9 cellular contexts compared by ENCODE assay signal in the genomic region with DNA sequence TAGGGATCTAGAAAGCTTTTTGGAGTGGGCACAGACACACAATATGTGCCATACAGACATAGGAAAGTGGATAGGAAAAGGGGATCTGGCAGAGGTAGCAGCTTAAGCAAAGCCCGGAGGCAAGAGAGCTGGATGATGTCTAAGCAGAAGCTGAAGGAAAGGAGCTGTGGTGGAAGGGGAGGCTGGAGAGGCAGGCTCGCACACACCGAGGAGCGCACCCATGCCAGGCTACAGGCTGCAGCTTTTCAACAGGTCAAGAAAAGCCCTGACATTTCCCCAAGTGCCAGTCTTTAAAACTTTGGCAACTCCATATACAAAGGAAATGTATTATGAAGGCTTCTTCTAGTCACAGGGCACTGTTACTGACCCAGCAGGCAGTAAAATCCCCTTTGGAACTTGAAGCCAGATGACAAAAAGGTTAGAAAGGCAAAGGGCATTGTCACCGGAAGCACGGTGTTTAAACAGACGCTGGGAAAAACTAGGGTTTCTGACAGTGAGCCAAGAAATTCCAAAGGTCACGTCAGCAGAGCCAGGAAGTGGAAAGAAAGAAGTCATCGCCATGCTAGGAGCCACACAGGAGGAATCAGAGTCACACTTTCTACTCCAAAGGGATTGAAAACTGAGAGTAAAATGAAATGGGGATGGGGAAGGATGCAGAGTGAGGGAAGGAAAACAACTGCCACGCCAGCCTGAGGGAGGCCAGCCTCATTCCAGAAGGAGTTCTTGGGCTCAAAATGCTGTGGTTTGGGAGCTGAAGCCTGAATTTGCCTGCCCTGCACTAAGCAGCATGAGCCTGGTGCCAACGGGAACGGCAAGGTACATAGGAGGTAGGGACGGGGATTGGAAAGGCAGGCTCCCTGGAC.
DNase-seq lines count a peak whose midpoint lies in the region; ATAC-seq, FAIRE-seq and TF ChIP-seq lines count a peak whose summit lies in the region.
"Had no signal": no experiment of that assay in that cellular context is flagged by ENCODE, and none has a peak within 500 bp of the region (broad histone marks: within the 10 kb centered on the region; RNA-seq: fewer than 3 reads in every experiment).

No MANE protein-coding gene starts in this region.

- H3K9me3 ChIP-seq in A549, result no peaks in the 10 kb centered on the region

- WGBS in A549 (ENCODE audit: missing lambda C conversion rate), result 4% methylated on average over 13 of the region's 13 CpGs
- 40 to 48% methylated on average over 13 of the region's 13 CpGs for WGBS in lower leg skin, 2 donors

- peak; percentile 43 to 88 for DNase-seq in A549 (ENCODE audit: low read depth in 1 of 2, low spot score in 1 of 2)
- peak; percentile 94 for DNase-seq in LoVo (ENCODE audit: low spot score)
- DNase-seq in dorsolateral prefrontal cortex, result no peak
- DNase-seq in mucosa of gallbladder (ENCODE audit: low spot score), result peak; percentile 80
- DNase-seq in OCI-M2 (lab: John Stamatoyannopoulos, UW; ENCODE audit: unreplicated experiment), result no peak
- no peak for DNase-seq in lower leg skin (ENCODE audit: low spot score in 2 of 2)
- DNase-seq: midbrain had no signal

- intact Hi-C loops in dorsolateral prefrontal cortex (cut with DNase I), result no loop called here
- intact Hi-C loops in lower leg skin (cut with DNase I; ENCODE audit: low total_unique reads), result no loop called here

- TF ChIP-seq EP300 in A549 (IDR thresholded peaks at IDR 0.05), result peak in 1 of 2 experiments; percentile 49; a peak in 1 of 5 replicates

- H3K27ac ChIP-seq in A549 (peak overlapping the region; percentile 78 to 91), dorsolateral prefrontal cortex (peak overlapping the region in 40 of 59 donors; percentile 2 to 86 (median 50))

- H3K4me3 ChIP-seq in A549 (peak overlapping the region; percentile 11; the same call in 1 of the 3 replicates), dorsolateral prefrontal cortex (no peak overlapping the region), lower leg skin (ENCODE audit: low read depth, poor library complexity, severe bottlenecking) (no peak overlapping the region)

- no peaks in the 10 kb centered on the region for H3K27me3 ChIP-seq in dorsolateral prefrontal cortex

- no peak for FAIRE-seq in A549 (lab: Jason Lieb, UNC)

- ATAC-seq in A549, result peak; percentile 95 to 97
- no peak for ATAC-seq in HG02970 (IDR thresholded peaks at IDR 0.05; ENCODE audit: low FRiP score, unreplicated experiment)
- no peak for ATAC-seq in GM18505 (IDR thresholded peaks at IDR 0.05; ENCODE audit: unreplicated experiment)

- H3K4me1 ChIP-seq in A549, result peaks cover 18% of the 10 kb centered on the region

- TF ChIP-seq CTCF in A549 (IDR thresholded peaks at IDR 0.05), result no peak
- TF ChIP-seq CTCF in dorsolateral prefrontal cortex (IDR thresholded peaks at IDR 0.05 in 54 of 56, conservative IDR thresholded peaks at IDR 0.05 in 2 of 56; ENCODE audit: low read depth in 1 of 56, partially characterized antibody in 56 of 56), result no peak
- TF ChIP-seq CTCF in lower leg skin (IDR thresholded peaks at IDR 0.05), result no peak

- CTCF ChIA-PET in A549 (lab: Yijun Ruan, JAX), result interaction anchor here (1.1 kb wide), 1 partner anchor 214 kb away, joined by 3 read pairs; no protein-coding TSS in a partner anchor

- H3K4me2 ChIP-seq in A549, result peak overlapping the region; percentile 79

- TF ChIP-seq RAD21 in A549 (conservative IDR thresholded peaks at IDR 0.05 in 1 of 2, IDR thresholded peaks at IDR 0.05 in 1 of 2), result 0 out of 5 replicates have a peak, but pooled peaks of 1 of the 2 experiments have one; percentile 10

- TF ChIP-seq POLR2A in A549 (IDR thresholded peaks at IDR 0.05; ENCODE audit: low read length) (no peak), GM18505 (IDR thresholded peaks at IDR 0.05; ENCODE audit: borderline replicate concordance, extremely low read depth, insufficient read depth, insufficient read length) (no peak), lower leg skin (IDR thresholded peaks at IDR 0.05) (no peak)

- POLR2A ChIA-PET in A549 (lab: Yijun Ruan, JAX), result interaction anchor here (1.2 kb wide), 1 partner anchor 11 kb away, joined by 3 read pairs; no protein-coding TSS in a partner anchor

TF ChIP-seq in A549, 52 proteins besides CTCF, POLR2A, EP300 and RAD21:
- TF ChIP-seq NPAS2 (CRISPR knock-in tag; IDR thresholded peaks at IDR 0.05; ENCODE audit: borderline replicate concordance), result no peak
- TF ChIP-seq, protein P1, sequence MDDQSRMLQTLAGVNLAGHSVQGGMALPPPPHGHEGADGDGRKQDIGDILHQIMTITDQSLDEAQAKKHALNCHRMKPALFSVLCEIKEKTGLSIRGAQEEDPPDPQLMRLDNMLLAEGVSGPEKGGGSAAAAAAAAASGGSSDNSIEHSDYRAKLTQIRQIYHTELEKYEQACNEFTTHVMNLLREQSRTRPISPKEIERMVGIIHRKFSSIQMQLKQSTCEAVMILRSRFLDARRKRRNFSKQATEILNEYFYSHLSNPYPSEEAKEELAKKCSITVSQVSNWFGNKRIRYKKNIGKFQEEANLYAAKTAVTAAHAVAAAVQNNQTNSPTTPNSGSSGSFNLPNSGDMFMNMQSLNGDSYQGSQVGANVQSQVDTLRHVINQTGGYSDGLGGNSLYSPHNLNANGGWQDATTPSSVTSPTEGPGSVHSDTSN (IDR thresholded peaks at IDR 0.05), result no peak
- TF ChIP-seq HOXA7 (CRISPR knock-in tag; IDR thresholded peaks at IDR 0.05), result no peak
- peak; percentile 57; the same call in 1 of the 2 replicates for TF ChIP-seq MAX (IDR thresholded peaks at IDR 0.05)
- no peak for TF ChIP-seq FOSB (CRISPR knock-in tag; IDR thresholded peaks at IDR 0.05)
- no peak for TF ChIP-seq FOSL2 (IDR thresholded peaks at IDR 0.05)
- TF ChIP-seq FOSL2 (CRISPR knock-in tag; IDR thresholded peaks at IDR 0.05), result peak; percentile 4; the same call in 1 of the 2 replicates
- no peak for TF ChIP-seq SMC3 (IDR thresholded peaks at IDR 0.05)
- no peak for TF ChIP-seq KDM1A (IDR thresholded peaks at IDR 0.05; ENCODE audit: low read depth)
- TF ChIP-seq RARB (CRISPR knock-in tag; IDR thresholded peaks at IDR 0.05), result no peak
- peak; percentile 26 to 34; a peak in 1 of 5 replicates for TF ChIP-seq JUN (IDR thresholded peaks at IDR 0.05)
- TF ChIP-seq, protein P2, sequence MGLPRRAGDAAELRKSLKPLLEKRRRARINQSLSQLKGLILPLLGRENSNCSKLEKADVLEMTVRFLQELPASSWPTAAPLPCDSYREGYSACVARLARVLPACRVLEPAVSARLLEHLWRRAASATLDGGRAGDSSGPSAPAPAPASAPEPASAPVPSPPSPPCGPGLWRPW (IDR thresholded peaks at IDR 0.05), result no peak
- TF ChIP-seq ZFP36 (IDR thresholded peaks at IDR 0.05; ENCODE audit: borderline replicate concordance, partially characterized antibody), result no peak
- TF ChIP-seq, protein P3, sequence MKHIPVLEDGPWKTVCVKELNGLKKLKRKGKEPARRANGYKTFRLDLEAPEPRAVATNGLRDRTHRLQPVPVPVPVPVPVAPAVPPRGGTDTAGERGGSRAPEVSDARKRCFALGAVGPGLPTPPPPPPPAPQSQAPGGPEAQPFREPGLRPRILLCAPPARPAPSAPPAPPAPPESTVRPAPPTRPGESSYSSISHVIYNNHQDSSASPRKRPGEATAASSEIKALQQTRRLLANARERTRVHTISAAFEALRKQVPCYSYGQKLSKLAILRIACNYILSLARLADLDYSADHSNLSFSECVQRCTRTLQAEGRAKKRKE (CRISPR knock-in tag; IDR thresholded peaks at IDR 0.05; ENCODE audit: low read depth), result no peak

Comparison
In these comparisons a context has a peak if more than half of its experiments do, and no peak if none do; other contexts are left out.
1. ATAC-seq: peak in A549 (2 of 2); none in HG02970 (single experiment) and GM18505 (single experiment).
2. DNase-seq: peak in A549 (2 of 2), LoVo (single experiment) and mucosa of gallbladder (single experiment); none in dorsolateral prefrontal cortex (0 of 10), OCI-M2 (single experiment) and lower leg skin (0 of 2).